10 cellular contexts compared by ENCODE assay signal in genomic region chr16:85767569-85767968, GRCh38. TPM values are rescaled to one million over a fixed set of nuclear protein-coding genes. Genes with fewer than 3 reads are reported as not detected.
DNase-seq lines count a peak whose midpoint lies in the region; ATAC-seq and TF ChIP-seq lines count a peak whose summit lies in the region.
"Had no signal": no experiment of that assay in that cellular context is flagged by ENCODE, and none has a peak within 500 bp of the region (broad histone marks: within the 10 kb centered on the region; RNA-seq: fewer than 3 reads in every experiment).

No MANE protein-coding gene starts in this region.

- TF ChIP-seq CTCF in foreskin keratinocyte (conservative IDR thresholded peaks at IDR 0.05): no peak
- TF ChIP-seq CTCF in type B pancreatic cell (conservative IDR thresholded peaks at IDR 0.05): no peak
- no peak for TF ChIP-seq CTCF in lower lobe of right lung (IDR thresholded peaks at IDR 0.05)

- H3K4me3 ChIP-seq in lower lobe of right lung: no peak overlapping the region

- no peaks in the 10 kb centered on the region for H3K36me3 ChIP-seq in lower lobe of right lung

- H3K27me3 ChIP-seq in foreskin keratinocyte (no peaks in the 10 kb centered on the region), lower lobe of right lung (ENCODE audit: low read depth) (peaks cover 11% of the 10 kb centered on the region)
- H3K27me3 ChIP-seq: neutrophil had no signal

- H3K27me3 Mint-ChIP-seq in type B pancreatic cell (peaks cover 16% of the 10 kb centered on the region), T-cell (peaks cover 0 to 1% of the 10 kb centered on the region in 2 donors)
- H3K27me3 Mint-ChIP-seq: activated naive CD8-positive, alpha-beta T cell had no signal

- ATAC-seq in foreskin keratinocyte (peak; percentile 99), HG03460 (IDR thresholded peaks at IDR 0.05; ENCODE audit: unreplicated experiment) (no peak), T-cell (replicated peaks in 1 of 4) (no peak), lower lobe of right lung (no peak)

- POLR2A ChIA-PET in T-cell (lab: Charles Lee): no interaction called here

- H3K9me3 ChIP-seq in lower lobe of right lung: no peaks in the 10 kb centered on the region
- H3K9me3 ChIP-seq: neutrophil had no signal

- intact Hi-C loops in lower lobe of right lung (cut with DNase I): no loop called here

- H3K4me3 Mint-ChIP-seq in type B pancreatic cell (no peak overlapping the region), T-cell (no peak overlapping the region)
- H3K4me3 Mint-ChIP-seq: activated naive CD8-positive, alpha-beta T cell had no signal

- DNase-seq in HPDE6-E6E7 (ENCODE audit: extremely low spot score): peak; percentile 99
- DNase-seq in T1000 (lab: John Stamatoyannopoulos, UW): peak; percentile 47
- DNase-seq in foreskin keratinocyte: peak; percentile 87 to 92
- DNase-seq in type B pancreatic cell (ENCODE audit: extremely low spot score, unreplicated experiment): no peak
- no peak for DNase-seq in T-cell
- no peak for DNase-seq in lower lobe of right lung
- DNase-seq: NCI-H510A treated with DMSO at 0.1 percent for 48 hours had no signal

- CTCF ChIA-PET in T-cell (lab: Charles Lee): no interaction called here

- H3K36me3 Mint-ChIP-seq in type B pancreatic cell (no peaks in the 10 kb centered on the region), T-cell (peaks cover 11% of the 10 kb centered on the region)
- H3K36me3 Mint-ChIP-seq: activated naive CD8-positive, alpha-beta T cell had no signal

- H3K27ac Mint-ChIP-seq in type B pancreatic cell: peak overlapping the region; percentile 62
- H3K27ac Mint-ChIP-seq in T-cell: no peak overlapping the region
- H3K27ac Mint-ChIP-seq: activated naive CD8-positive, alpha-beta T cell had no signal

- H3K4me1 ChIP-seq in foreskin keratinocyte: peaks cover 13% of the 10 kb centered on the region
- no peaks in the 10 kb centered on the region for H3K4me1 ChIP-seq in lower lobe of right lung

- H3K27ac ChIP-seq in foreskin keratinocyte (peak overlapping the region; percentile 50), lower lobe of right lung (no peak overlapping the region)
- H3K27ac ChIP-seq: neutrophil had no signal

- H3K9me3 Mint-ChIP-seq in type B pancreatic cell (no peaks in the 10 kb centered on the region), T-cell (no peaks in the 10 kb centered on the region)

- H3K4me1 Mint-ChIP-seq in type B pancreatic cell (ENCODE audit: unreplicated experiment) (peaks cover 11% of the 10 kb centered on the region), T-cell (no peaks in the 10 kb centered on the region)

RNA-seq across cellular contexts. Expression of gene C16orf74, which starts 16.7 kb away (rescaled TPM):
- 91.8 and 94.7 TPM in 2 replicates for total RNA-seq in foreskin keratinocyte
- 145 and 164 TPM in 2 replicates for polyA plus RNA-seq in foreskin keratinocyte
- 3.1 and 4.9 TPM in 2 replicates for total RNA-seq in type B pancreatic cell (ENCODE audit: low replicate concordance)
- total RNA-seq in T-cell: 10 to 100 TPM in 3 of 5 donors, 1 to 10 TPM in 2; 3.1 to 21.7 (median 15.6) TPM
- 1.5 TPM for total RNA-seq in lower lobe of right lung

RNA-seq across cellular contexts. Expression of gene EMC8, which starts 31.8 kb away (rescaled TPM):
- total RNA-seq in foreskin keratinocyte: 41.7 and 42.9 TPM in 2 replicates
- polyA plus RNA-seq in foreskin keratinocyte: 45.3 and 46.4 TPM in 2 replicates
- total RNA-seq in type B pancreatic cell (ENCODE audit: low replicate concordance): 34.8 and 41.4 TPM in 2 replicates
- 10 to 100 TPM; 27.3 to 34.8 (median 31.1) TPM for total RNA-seq in T-cell
- total RNA-seq in lower lobe of right lung: 21.9 TPM

RNA-seq across cellular contexts. Expression of gene COX4I1, which starts 31.9 kb away (rescaled TPM):
- total RNA-seq in foreskin keratinocyte (545 and 564 TPM in 2 replicates), type B pancreatic cell (ENCODE audit: low replicate concordance) (524 and 674 TPM in 2 replicates), T-cell (100 to 1,000 TPM; 542 to 606 (median 574) TPM), lower lobe of right lung (391 TPM)
- 864 and 916 TPM in 2 replicates for polyA plus RNA-seq in foreskin keratinocyte

Comparison
In these comparisons a context has a peak if more than half of its experiments do, and no peak if none do; other contexts are left out.
1. DNase-seq: peak in HPDE6-E6E7 (single experiment), T1000 (single experiment) and foreskin keratinocyte (2 of 2); none in type B pancreatic cell (single experiment), T-cell (0 of 34) and lower lobe of right lung (single experiment).